Comparison of ENCODE assay signal across 26 cellular contexts in genomic region chr10:90317172-90317571, GRCh38.
"Had no signal": no experiment of that assay in that cellular context is flagged by ENCODE, and none has a peak within 500 bp of the region (broad histone marks: within the 10 kb centered on the region; RNA-seq: fewer than 3 reads in every experiment).

No MANE protein-coding gene starts in this region.

- H3K27ac Mint-ChIP-seq: activated CD4-positive, alpha-beta T cell treated with anti-CD3 and anti-CD28 coated beads for 36 hours; activated CD4-positive, alpha-beta T cell treated with anti-CD3 and anti-CD28 coated beads, Interleukin-2, amount 10 ng/mL, durations not matched to agents 24 days and 14 days; activated CD8-positive, alpha-beta T cell treated with anti-CD3 and anti-CD28 coated beads for 36 hours; activated naive CD8-positive, alpha-beta T cell; activated T-helper 17 cell treated with anti-CD3 and anti-CD28 coated beads, Interleukin-2, amount 50 U/mL, for 72 hours; effector memory CD8-positive, alpha-beta T cell; T-helper 17 cell; T-helper 2 cell treated with Interferon-gamma antibody and Interleukin-4, amounts not matched to agents 5 μg/mL and 100 μg/mL, for 36 hours had no signal

- H3K4me3 Mint-ChIP-seq: activated CD4-positive, alpha-beta T cell treated with anti-CD3 and anti-CD28 coated beads for 36 hours; activated CD4-positive, alpha-beta T cell treated with anti-CD3 and anti-CD28 coated beads, Interleukin-2, amount 10 ng/mL, durations not matched to agents 24 days and 14 days; activated CD8-positive, alpha-beta T cell treated with anti-CD3 and anti-CD28 coated beads for 36 hours; activated naive CD8-positive, alpha-beta T cell; activated T-cell treated with anti-CD3 and anti-CD28 coated beads, Interleukin-2, amount 50 U/mL, for 4 hours; activated T-helper 17 cell treated with anti-CD3 and anti-CD28 coated beads, Interleukin-2, amount 50 U/mL, for 72 hours; effector memory CD8-positive, alpha-beta T cell; T-helper 17 cell; T-helper 2 cell treated with Interferon-gamma antibody and Interleukin-4, amounts not matched to agents 5 μg/mL and 100 μg/mL, for 36 hours had no signal

- H3K36me3 Mint-ChIP-seq: activated naive CD8-positive, alpha-beta T cell had no signal

- H3K27me3 Mint-ChIP-seq: activated CD4-positive, alpha-beta T cell treated with anti-CD3 and anti-CD28 coated beads, Interleukin-2, amount 10 ng/mL, durations not matched to agents 24 days and 14 days; activated naive CD8-positive, alpha-beta T cell; effector memory CD8-positive, alpha-beta T cell; T-helper 17 cell had no signal

- H3K9me3 Mint-ChIP-seq: activated CD4-positive, alpha-beta T cell treated with anti-CD3 and anti-CD28 coated beads, Interleukin-2, amount 10 ng/mL, durations not matched to agents 24 days and 14 days; activated T-cell treated with anti-CD3 and anti-CD28 coated beads, Interleukin-2, amount 50 U/mL, for 4 hours; T-helper 2 cell treated with Interferon-gamma antibody and Interleukin-4, amounts not matched to agents 5 μg/mL and 100 μg/mL, for 36 hours had no signal

- DNase-seq: activated CD4-positive, alpha-beta T cell treated with anti-CD3 and anti-CD28 coated beads for 36 hours; activated CD4-positive, alpha-beta T cell treated with anti-CD3 and anti-CD28 coated beads, Interleukin-2, amount 10 ng/mL, durations not matched to agents 24 days and 14 days; activated CD4-positive, alpha-beta T cell treated with anti-CD3 and anti-CD28 coated beads, Interleukin-2, amount 50 U/mL, for 4 hours; activated CD4-positive, CD25-positive, alpha-beta regulatory T cell; activated CD4-positive, CD25-positive, alpha-beta regulatory T cell treated with anti-CD3 and anti-CD28 coated beads, Interleukin-2, amount 50 U/mL, for 72 hours; activated CD8-positive, alpha-beta memory T cell treated with anti-CD3 and anti-CD28 coated beads for 24 hours; activated CD8-positive, alpha-beta T cell treated with anti-CD3 and anti-CD28 coated beads for 36 hours; activated effector memory CD4-positive, alpha-beta T cell treated with Interleukin-2 at 50 U/mL for 16 hours; activated gamma-delta T cell treated with Interleukin-2 at 50 U/mL for 16 hours; activated naive CD4-positive, alpha-beta T cell treated with anti-CD3 and anti-CD28 coated beads, Interleukin-2, amount 50 U/mL, for 16 hours; activated naive CD4-positive, alpha-beta T cell treated with Interleukin-2 at 50 U/mL for 16 hours; activated T-cell treated with anti-CD3 and anti-CD28 coated beads, Interleukin-2, amount 50 U/mL, for 4 hours; amniotic stem cell; brain microvascular endothelial cell; cortex of kidney; dermis blood vessel endothelial cell; effector CD4-positive, alpha-beta T cell; effector memory CD8-positive, alpha-beta T cell; erythroblast; foreskin keratinocyte; gastrocnemius medialis; T-helper 1 cell; T-helper 17 cell had no signal

- H3K4me1 Mint-ChIP-seq: activated CD4-positive, alpha-beta T cell treated with anti-CD3 and anti-CD28 coated beads, Interleukin-2, amount 10 ng/mL, durations not matched to agents 24 days and 14 days; activated T-helper 17 cell treated with anti-CD3 and anti-CD28 coated beads, Interleukin-2, amount 50 U/mL, for 72 hours; T-helper 17 cell had no signal

- ATAC-seq: activated CD4-positive, alpha-beta T cell treated with anti-CD3 and anti-CD28 coated beads for 36 hours; activated CD8-positive, alpha-beta T cell treated with anti-CD3 and anti-CD28 coated beads for 36 hours; activated T-cell treated with anti-CD3 and anti-CD28 coated beads, Interleukin-2, amount 50 U/mL, for 4 hours; activated T-helper 17 cell treated with anti-CD3 and anti-CD28 coated beads, Interleukin-2, amount 50 U/mL, for 72 hours; effector memory CD8-positive, alpha-beta T cell; foreskin keratinocyte; gastrocnemius medialis; T-helper 17 cell had no signal
